ENCODE assay signal across 25 cellular contexts in the genomic region with DNA sequence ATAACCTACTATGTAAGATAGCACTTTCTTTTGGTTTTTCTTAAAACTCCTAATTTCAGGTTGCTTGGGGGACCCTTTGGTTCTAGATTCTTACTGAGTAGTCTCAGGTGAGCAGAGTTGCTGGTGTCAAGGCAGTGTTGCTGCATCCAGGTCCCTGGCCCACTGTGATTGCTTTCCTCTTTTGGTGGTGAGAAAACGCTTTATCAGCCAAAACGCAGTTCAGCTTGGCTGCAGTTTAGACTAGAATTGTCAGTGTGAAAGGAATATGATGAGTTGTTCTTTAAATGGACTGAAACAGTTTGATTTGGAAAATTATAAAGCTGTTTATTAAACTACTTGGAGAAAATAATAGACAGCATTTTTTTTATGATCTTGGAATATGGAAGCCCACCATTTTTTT. TPM values are rescaled to one million over a fixed set of nuclear protein-coding genes. Genes with fewer than 3 reads are reported as not detected.
A peak's percentile ranks its signal among the peaks of the same experiment; 100 is the strongest.
DNase-seq lines count a peak whose midpoint lies in the region; ATAC-seq and TF ChIP-seq lines count a peak whose summit lies in the region.
"Had no signal": no experiment of that assay in that cellular context is flagged by ENCODE, and none has a peak within 500 bp of the region (broad histone marks: within the 10 kb centered on the region; RNA-seq: fewer than 3 reads in every experiment).

No MANE protein-coding gene starts in this region.

- peaks cover 22% of the 10 kb centered on the region for H4K20me1 ChIP-seq in neural progenitor cell (ENCODE audit: low read depth)

- no peak for DNase-seq in activated naive CD4-positive, alpha-beta T cell treated with anti-CD3 and anti-CD28 coated beads, Interleukin-2, amount 50 U/mL, for 16 hours
- DNase-seq in T-helper 17 cell: no peak
- DNase-seq in dorsolateral prefrontal cortex: no peak
- no peak for DNase-seq in substantia nigra (lab: John Stamatoyannopoulos, UW)
- no peak for DNase-seq in dedifferentiated amniotic fluid mesenchymal stem cell (ENCODE audit: extremely low spot score)
- no peak for DNase-seq in neural progenitor cell (ENCODE audit: low spot score)
- DNase-seq in NCI-H345 (lab: John Stamatoyannopoulos, UW): no peak
- DNase-seq: activated CD4-positive, CD25-positive, alpha-beta regulatory T cell; activated CD8-positive, alpha-beta memory T cell treated with anti-CD3 and anti-CD28 coated beads for 24 hours; activated T-cell treated with anti-CD3 and anti-CD28 coated beads, Interleukin-2, amount 50 U/mL, for 1 hour; Calu3; cerebellar nuclear complex; DND-41; glutamatergic neuron; mucosa of descending colon; NCI-H1092 treated with DMSO at 0.1 percent for 48 hours; NCI-H1930; NCI-H526; SHP77; stimulated activated CD4-positive, alpha-beta T cell treated with anti-CD3 and anti-CD28 coated beads, Interleukin-2, amount 100 ng/mL, for 24 hours had no signal

- peak overlapping the region; percentile 80 for H3K27ac Mint-ChIP-seq in activated naive CD4-positive, alpha-beta T cell treated with anti-CD3 and anti-CD28 coated beads, Interleukin-2, amount 50 U/mL, for 24 hours
- peak overlapping the region; percentile 65 for H3K27ac Mint-ChIP-seq in T-helper 17 cell
- no peak overlapping the region for H3K27ac Mint-ChIP-seq in neural progenitor cell

- ATAC-seq in T-helper 17 cell: no peak
- ATAC-seq: mucosa of descending colon had no signal

- peak overlapping the region; percentile 68 for H3K4me3 Mint-ChIP-seq in activated naive CD4-positive, alpha-beta T cell treated with anti-CD3 and anti-CD28 coated beads, Interleukin-2, amount 50 U/mL, for 24 hours
- no peak overlapping the region for H3K4me3 Mint-ChIP-seq in T-helper 17 cell
- no peak overlapping the region for H3K4me3 Mint-ChIP-seq in neural progenitor cell

- H3K4me1 Mint-ChIP-seq in activated naive CD4-positive, alpha-beta T cell treated with anti-CD3 and anti-CD28 coated beads, Interleukin-2, amount 50 U/mL, for 24 hours: peaks cover 74% of the 10 kb centered on the region
- H3K4me1 Mint-ChIP-seq in T-helper 17 cell: peaks cover 34% of the 10 kb centered on the region
- peaks cover 33% of the 10 kb centered on the region for H3K4me1 Mint-ChIP-seq in neural progenitor cell

- H3K27me3 Mint-ChIP-seq in activated naive CD4-positive, alpha-beta T cell treated with anti-CD3 and anti-CD28 coated beads, Interleukin-2, amount 50 U/mL, for 24 hours: no peaks in the 10 kb centered on the region
- H3K27me3 Mint-ChIP-seq in T-helper 17 cell: no peaks in the 10 kb centered on the region
- H3K27me3 Mint-ChIP-seq in neural progenitor cell (ENCODE audit: insufficient read depth, low read depth): no peaks in the 10 kb centered on the region

- H3K36me3 Mint-ChIP-seq in activated naive CD4-positive, alpha-beta T cell treated with anti-CD3 and anti-CD28 coated beads, Interleukin-2, amount 50 U/mL, for 24 hours: peaks cover 49% of the 10 kb centered on the region
- peaks cover 19% of the 10 kb centered on the region for H3K36me3 Mint-ChIP-seq in T-helper 17 cell (ENCODE audit: low read depth)
- peaks cover 20% of the 10 kb centered on the region for H3K36me3 Mint-ChIP-seq in neural progenitor cell

- H3K9me3 ChIP-seq in T-helper 17 cell (ENCODE audit: control insufficient read depth, low read length, poor library complexity, severe bottlenecking) (no peaks in the 10 kb centered on the region), neural progenitor cell (ENCODE audit: low read depth) (no peaks in the 10 kb centered on the region)
- H3K9me3 ChIP-seq: mucosa of descending colon, right atrium auricular region had no signal

- no peaks in the 10 kb centered on the region for H3K27me3 ChIP-seq in dorsolateral prefrontal cortex
- no peaks in the 10 kb centered on the region for H3K27me3 ChIP-seq in neural progenitor cell
- H3K27me3 ChIP-seq: BLaER1 treated with 17β-estradiol and CSF1 and Interleukin-3, amounts not matched to agents 10 nM and 100 nM; right atrium auricular region had no signal

- H3K4me2 ChIP-seq in neural progenitor cell: no peak overlapping the region
- H3K4me2 ChIP-seq: BLaER1 treated with 17β-estradiol and CSF1 and Interleukin-3, amounts not matched to agents 10 nM and 100 nM had no signal

- no peaks in the 10 kb centered on the region for H3K36me3 ChIP-seq in neural progenitor cell

- H3K4me3 ChIP-seq in dorsolateral prefrontal cortex: no peak overlapping the region
- H3K4me3 ChIP-seq in neural progenitor cell: no peak overlapping the region
- H3K4me3 ChIP-seq: BLaER1 treated with 17β-estradiol and CSF1 and Interleukin-3, amounts not matched to agents 10 nM and 100 nM; mucosa of descending colon; right atrium auricular region had no signal

- H3K9ac ChIP-seq in neural progenitor cell: no peak overlapping the region
- H3K9ac ChIP-seq: BLaER1 treated with 17β-estradiol and CSF1 and Interleukin-3, amounts not matched to agents 10 nM and 100 nM; parathyroid adenoma had no signal

- H3K79me2 ChIP-seq in neural progenitor cell (ENCODE audit: low read depth): no peaks in the 10 kb centered on the region

- H3K27ac ChIP-seq in dorsolateral prefrontal cortex (peak overlapping the region in 53 of 59 donors; percentile 2 to 96 (median 82)), substantia nigra (ENCODE audit: low read depth, low read length, poor library complexity, severe bottlenecking) (peak overlapping the region; percentile 0), neural progenitor cell (no peak overlapping the region)
- H3K27ac ChIP-seq: BLaER1 treated with 17β-estradiol and CSF1 and Interleukin-3, amounts not matched to agents 10 nM and 100 nM; epithelial cell of prostate; parathyroid adenoma; right atrium auricular region had no signal

- no peaks in the 10 kb centered on the region for H3K9me3 Mint-ChIP-seq in activated naive CD4-positive, alpha-beta T cell treated with anti-CD3 and anti-CD28 coated beads, Interleukin-2, amount 50 U/mL, for 24 hours
- no peaks in the 10 kb centered on the region for H3K9me3 Mint-ChIP-seq in neural progenitor cell

- peaks cover 19% of the 10 kb centered on the region for H3F3A ChIP-seq in neural progenitor cell (ENCODE audit: low read depth)

- no peak for TF ChIP-seq CTCF in dorsolateral prefrontal cortex (IDR thresholded peaks at IDR 0.05 in 54 of 56, conservative IDR thresholded peaks at IDR 0.05 in 2 of 56; ENCODE audit: low read depth in 1 of 56, partially characterized antibody in 56 of 56)
- TF ChIP-seq CTCF in neural progenitor cell (IDR thresholded peaks at IDR 0.05): no peak

- peaks cover 30% of the 10 kb centered on the region for H3K4me1 ChIP-seq in neural progenitor cell
- H3K4me1 ChIP-seq: BLaER1 treated with 17β-estradiol and CSF1 and Interleukin-3, amounts not matched to agents 10 nM and 100 nM; right atrium auricular region had no signal

- H2AFZ ChIP-seq in neural progenitor cell (replicated peaks): no peak overlapping the region
- H2AFZ ChIP-seq: parathyroid adenoma had no signal

- intact Hi-C loops in dorsolateral prefrontal cortex (cut with DNase I): loop anchor here (5.0 to 10.0 kb wide), 3 partner anchors 53 to 203 kb away; partner anchors contain the start of gene SNX9 (in 1 of the 2)

RNA-seq across cellular contexts. Expression of gene SNX9, which starts 55.0 kb away (rescaled TPM):
- 10 to 100 TPM; 21.2 to 38.9 TPM for total RNA-seq in T-helper 17 cell
- 10 to 100 TPM; 21.2 to 46.1 (median 28.8) TPM for total RNA-seq in dorsolateral prefrontal cortex
- 16.1 and 17.8 TPM in 2 replicates for total RNA-seq in neural progenitor cell (ENCODE audit: low replicate concordance)
